In genomic region chr12:180445-180844, GRCh38 we compare ENCODE assay signal across 10 cellular contexts. TPM values are rescaled to one million over a fixed set of nuclear protein-coding genes. Genes with fewer than 3 reads are reported as not detected.
DNase-seq lines count a peak whose midpoint lies in the region; ATAC-seq, FAIRE-seq and TF ChIP-seq lines count a peak whose summit lies in the region.
"Had no signal": no experiment of that assay in that cellular context is flagged by ENCODE, and none has a peak within 500 bp of the region (broad histone marks: within the 10 kb centered on the region; RNA-seq: fewer than 3 reads in every experiment).

No MANE protein-coding gene starts in this region.

- H3K9me3 ChIP-seq in adrenal gland (replicated peaks in 1 of 3) = no peaks in the 10 kb centered on the region
- no peaks in the 10 kb centered on the region for H3K9me3 ChIP-seq in aorta (ENCODE audit: control insufficient read depth, low read length)
- no peaks in the 10 kb centered on the region for H3K9me3 ChIP-seq in kidney (ENCODE audit: control insufficient read depth in 1 of 2, low read length in 2 of 2)
- H3K9me3 ChIP-seq: SJSA1 had no signal

- DNase-seq in activated CD8-positive, alpha-beta memory T cell treated with anti-CD3 and anti-CD28 coated beads, Interleukin-2, amount 10 ng/mL, durations not matched to agents 7 days and 5 days = peak; percentile 64
- DNase-seq in activated CD8-positive, alpha-beta memory T cell treated with anti-CD3 and anti-CD28 coated beads, Interleukin-2, amount 50 U/mL, for 4 hours = no peak
- DNase-seq in adrenal gland (peak in 6 of 7 donors; percentile 34 to 74 (median 54)), left kidney (ENCODE audit: low read depth, low spot score) (peak; percentile 64), aorta (peak in 1 of 2 donors; percentile 76), kidney (no peak), foreskin keratinocyte (no peak)

- H3K4me3 ChIP-seq in adrenal gland (no peak overlapping the region), aorta (ENCODE audit: low read length in 2 of 2) (no peak overlapping the region), kidney (ENCODE audit: low read length in 2 of 2) (no peak overlapping the region)
- H3K4me3 ChIP-seq: SJSA1 had no signal

- peak overlapping the region; percentile 26 for H3K27ac Mint-ChIP-seq in activated CD8-positive, alpha-beta memory T cell treated with anti-CD3 and anti-CD28 coated beads, Interleukin-2, amount 10 ng/mL, durations not matched to agents 7 days and 5 days
- H3K27ac Mint-ChIP-seq: activated T-helper 1 cell treated with anti-CD3 and anti-CD28 coated beads, Interleukin-12 subunit alpha, Interleukin-12 subunit beta, Interleukin-2, Interleukin-4 antibody, amounts not matched to agents 30 ng/mL and 10 ng/mL and 1 ng/mL, durations not matched to agents 14 hours and 24 hours and 36 hours had no signal

- no peaks in the 10 kb centered on the region for H3K36me3 Mint-ChIP-seq in activated CD8-positive, alpha-beta memory T cell treated with anti-CD3 and anti-CD28 coated beads, Interleukin-2, amount 10 ng/mL, durations not matched to agents 7 days and 5 days

- TF ChIP-seq CTCF in adrenal gland (IDR thresholded peaks at IDR 0.05) (no peak), kidney (IDR thresholded peaks at IDR 0.05; ENCODE audit: borderline replicate concordance, extremely low read depth, insufficient read depth) (no peak), foreskin keratinocyte (conservative IDR thresholded peaks at IDR 0.05) (no peak)

- H3K27ac ChIP-seq in adrenal gland = peak overlapping the region in 1 of 5 donors; percentile 46
- no peak overlapping the region for H3K27ac ChIP-seq in aorta (ENCODE audit: low read depth in 1 of 2, low read length in 2 of 2)
- no peak overlapping the region for H3K27ac ChIP-seq in kidney (ENCODE audit: low read depth in 2 of 2, low read length in 2 of 2)
- no peak overlapping the region for H3K27ac ChIP-seq in foreskin keratinocyte
- H3K27ac ChIP-seq: SJSA1 had no signal

- H3K4me1 Mint-ChIP-seq in activated CD8-positive, alpha-beta memory T cell treated with anti-CD3 and anti-CD28 coated beads, Interleukin-2, amount 10 ng/mL, durations not matched to agents 7 days and 5 days = peaks cover 14% of the 10 kb centered on the region

- H3K9ac ChIP-seq in kidney (ENCODE audit: low read length in 2 of 2) = no peak overlapping the region

- intact Hi-C loops in adrenal gland (cut with DNase I) = no loop called here
- intact Hi-C loops in aorta (cut with DNase I) = no loop called here
- intact Hi-C loops in kidney (cut with DNase I) = no loop called here

- H3K9me3 Mint-ChIP-seq in activated CD8-positive, alpha-beta memory T cell treated with anti-CD3 and anti-CD28 coated beads, Interleukin-2, amount 10 ng/mL, durations not matched to agents 7 days and 5 days (ENCODE audit: low read depth) = no peaks in the 10 kb centered on the region
- H3K9me3 Mint-ChIP-seq: activated T-helper 1 cell treated with anti-CD3 and anti-CD28 coated beads, Interleukin-12 subunit alpha, Interleukin-12 subunit beta, Interleukin-2, Interleukin-4 antibody, amounts not matched to agents 30 ng/mL and 10 ng/mL and 1 ng/mL, durations not matched to agents 14 hours and 24 hours and 36 hours had no signal

- WGBS in adrenal gland, 4 donors = 32 to 67% (median 54%) methylated on average over 6 to 8 of the region's 8 CpGs
- WGBS in aorta, 2 donors = 77 to 83% methylated on average over 8 of the region's 8 CpGs

- peaks cover 0 to 11% of the 10 kb centered on the region in 2 donors for H3K4me1 ChIP-seq in adrenal gland (replicated peaks in 1 of 2)
- no peaks in the 10 kb centered on the region for H3K4me1 ChIP-seq in aorta (ENCODE audit: control insufficient read depth in 1 of 2, insufficient read depth in 2 of 2, low read length in 2 of 2)
- H3K4me1 ChIP-seq in kidney (ENCODE audit: control insufficient read depth in 1 of 2, insufficient read depth in 1 of 2, low read depth in 1 of 2, low read length in 2 of 2) = peaks cover 29 to 43% of the 10 kb centered on the region in 2 donors
- H3K4me1 ChIP-seq in foreskin keratinocyte = no peaks in the 10 kb centered on the region

- peak; percentile 58 for ATAC-seq in activated CD8-positive, alpha-beta memory T cell treated with anti-CD3 and anti-CD28 coated beads, Interleukin-2, amount 10 ng/mL, durations not matched to agents 7 days and 5 days
- ATAC-seq in aorta (ENCODE audit: low FRiP score) (peak; percentile 22), foreskin keratinocyte (no peak), GM18868 (IDR thresholded peaks at IDR 0.05; ENCODE audit: unreplicated experiment) (no peak)

- no peak overlapping the region for H3K4me3 Mint-ChIP-seq in activated CD8-positive, alpha-beta memory T cell treated with anti-CD3 and anti-CD28 coated beads, Interleukin-2, amount 10 ng/mL, durations not matched to agents 7 days and 5 days
- H3K4me3 Mint-ChIP-seq: activated T-helper 1 cell treated with anti-CD3 and anti-CD28 coated beads, Interleukin-12 subunit alpha, Interleukin-12 subunit beta, Interleukin-2, Interleukin-4 antibody, amounts not matched to agents 30 ng/mL and 10 ng/mL and 1 ng/mL, durations not matched to agents 14 hours and 24 hours and 36 hours had no signal

- H3K27me3 ChIP-seq in adrenal gland (peaks cover 5% of the 10 kb centered on the region), aorta (ENCODE audit: control insufficient read depth in 1 of 2, insufficient read depth in 2 of 2, low read length in 1 of 2) (no peaks in the 10 kb centered on the region), foreskin keratinocyte (no peaks in the 10 kb centered on the region)

- H3K27me3 Mint-ChIP-seq in activated CD8-positive, alpha-beta memory T cell treated with anti-CD3 and anti-CD28 coated beads, Interleukin-2, amount 10 ng/mL, durations not matched to agents 7 days and 5 days = peaks cover 10% of the 10 kb centered on the region

- CTCF ChIA-PET in activated CD8-positive, alpha-beta memory T cell treated with anti-CD3 and anti-CD28 coated beads, Interleukin-2, amount 10 ng/mL, durations not matched to agents 7 days and 5 days (lab: Charles Lee) = interaction anchor here (2.5 kb wide), 1 partner anchor 39 kb away, joined by 7 read pairs; no protein-coding TSS in a partner anchor

- no peaks in the 10 kb centered on the region for H3K36me3 ChIP-seq in adrenal gland (replicated peaks in 1 of 2)
- H3K36me3 ChIP-seq in aorta (ENCODE audit: control insufficient read depth in 1 of 2, insufficient read depth in 2 of 2, low read length in 1 of 2) = no peaks in the 10 kb centered on the region
- no peaks in the 10 kb centered on the region for H3K36me3 ChIP-seq in kidney (ENCODE audit: control insufficient read depth in 1 of 2, insufficient read depth in 2 of 2, low read length in 2 of 2)
- H3K36me3 ChIP-seq: SJSA1 had no signal

- no peak for FAIRE-seq in kidney (lab: Jason Lieb, UNC)

- no peak for TF ChIP-seq POLR2A in adrenal gland (IDR thresholded peaks at IDR 0.05)

RNA-seq across cellular contexts. Expression of gene SLC6A12, which starts 33.5 kb away (rescaled TPM):
- total RNA-seq in activated CD8-positive, alpha-beta memory T cell treated with anti-CD3 and anti-CD28 coated beads, Interleukin-2, amount 10 ng/mL, durations not matched to agents 7 days and 5 days = under 1 TPM in 1 of 2 experiments, not detected in 1; 0.33 TPM
- total RNA-seq in adrenal gland (1 to 10 TPM in 6 of 8 donors, under 1 TPM in 2; 0.43 to 4.3 (median 1.8) TPM), aorta (1 to 10 TPM; 1.3 to 2.2 TPM), kidney (130 TPM), foreskin keratinocyte (not detected in 2 replicates)
- polyA plus RNA-seq in adrenal gland (1 to 10 TPM in 1 of 3 donors, under 1 TPM in 2; 0.35 to 2.6 (median 0.57) TPM), aorta (under 1 TPM in 1 of 2 donors, not detected in 1; 0.38 TPM), kidney (ENCODE audit: insufficient read depth, low read depth, low replicate concordance) (45.6 TPM), foreskin keratinocyte (not detected in 2 replicates)
- total RNA-seq: activated T-helper 1 cell treated with anti-CD3 and anti-CD28 coated beads, Interleukin-12 subunit alpha, Interleukin-12 subunit beta, Interleukin-2, Interleukin-4 antibody, amounts not matched to agents 30 ng/mL and 10 ng/mL and 1 ng/mL, durations not matched to agents 14 hours and 24 hours and 36 hours; SJSA1 had no signal

Comparison
In these comparisons a context has a peak if more than half of its experiments do, and no peak if none do; other contexts are left out.
1. DNase-seq: peak in activated CD8-positive, alpha-beta memory T cell treated with anti-CD3 and anti-CD28 coated beads, Interleukin-2, amount 10 ng/mL, durations not matched to agents 7 days and 5 days (single experiment), adrenal gland (6 of 7) and left kidney (single experiment); none in activated CD8-positive, alpha-beta memory T cell treated with anti-CD3 and anti-CD28 coated beads, Interleukin-2, amount 50 U/mL, for 4 hours (single experiment), kidney (single experiment) and foreskin keratinocyte (0 of 2).
2. ATAC-seq: peak in activated CD8-positive, alpha-beta memory T cell treated with anti-CD3 and anti-CD28 coated beads, Interleukin-2, amount 10 ng/mL, durations not matched to agents 7 days and 5 days (single experiment) and aorta (single experiment); none in foreskin keratinocyte (single experiment) and GM18868 (single experiment).
3. RNA of gene SLC6A12, which starts 33.5 kb away (total RNA-seq): 130 TPM in kidney (single experiment); 1.3 to 2.2 TPM in aorta, 0.43 to 4.3 TPM in adrenal gland, 0.33 TPM in activated CD8-positive, alpha-beta memory T cell treated with anti-CD3 and anti-CD28 coated beads, Interleukin-2, amount 10 ng/mL, durations not matched to agents 7 days and 5 days and not detected in foreskin keratinocyte; every median in the first group is over 10 times any median in the second.